Comparison of ENCODE assay signal across 27 cellular contexts in the genomic region with DNA sequence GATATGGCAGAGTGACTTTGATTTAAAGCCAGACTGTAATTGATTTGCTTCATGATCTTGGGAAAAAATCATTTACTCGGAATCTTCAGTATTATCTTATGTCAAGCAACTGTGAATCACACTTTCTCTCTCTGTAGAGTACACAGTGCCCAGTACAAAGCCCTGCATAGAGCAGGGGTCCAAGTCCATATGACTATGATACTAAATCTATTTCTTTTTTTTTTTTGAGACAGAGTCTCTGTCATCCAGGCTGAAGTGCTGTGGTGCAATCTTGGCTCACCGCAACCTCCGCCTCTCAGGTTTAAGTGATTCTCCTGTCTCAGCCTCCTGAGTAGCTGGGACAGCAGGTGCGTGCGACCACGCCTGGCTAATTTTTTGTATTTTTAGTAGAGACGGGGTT.
"Had no signal": no experiment of that assay in that cellular context is flagged by ENCODE, and none has a peak within 500 bp of the region (broad histone marks: within the 10 kb centered on the region; RNA-seq: fewer than 3 reads in every experiment).

No MANE protein-coding gene starts in this region.

- H3K9ac ChIP-seq: neural progenitor cell, parathyroid adenoma had no signal

- H3K27me3 ChIP-seq: neural progenitor cell, ovary, spleen, suprapubic skin, testis, tibial artery, transverse colon, upper lobe of left lung, vagina had no signal

- H3K27ac ChIP-seq: neural progenitor cell, ovary, parathyroid adenoma, psoas muscle, spleen, suprapubic skin, testis, tibial artery, transverse colon, upper lobe of left lung, vagina had no signal

- H3K4me3 ChIP-seq: neural progenitor cell, ovary, psoas muscle, skin epidermis, smooth muscle cell, spleen, suprapubic skin, testis, tibial artery, transverse colon, upper lobe of left lung, vagina had no signal

- H3K79me2 ChIP-seq: parathyroid adenoma had no signal

- H2AFZ ChIP-seq: neural progenitor cell, parathyroid adenoma had no signal

- H3K4me1 ChIP-seq: parathyroid adenoma, psoas muscle, testis, tibial artery, transverse colon had no signal

- DNase-seq: naive thymus-derived CD4-positive, alpha-beta T cell; natural killer cell; occipital lobe; ovary; posterior cingulate gyrus; psoas muscle; right cardiac atrium; spleen; stimulated activated CD4-positive, alpha-beta T cell treated with anti-CD3 and anti-CD28 coated beads, Interleukin-12 subunit alpha, Interleukin-12 subunit beta, amount 100 ng/mL, for 4 hours; stimulated activated CD4-positive, alpha-beta T cell treated with anti-CD3 and anti-CD28 coated beads, Interleukin-1b, Interleukin-23, amount 100 ng/mL, for 48 hours; stimulated activated CD4-positive, alpha-beta T cell treated with anti-CD3 and anti-CD28 coated beads, Interleukin-4, amount 100 ng/mL, for 1 hour; stimulated activated CD4-positive, alpha-beta T cell treated with anti-CD3 and anti-CD28 coated beads, Interleukin-4, amount 100 ng/mL, for 4 hours; stimulated activated CD8-positive, alpha-beta memory T cell treated with anti-CD3 and anti-CD28 coated beads, Interleukin-4, amount 100 ng/mL, for 48 hours; stimulated activated naive CD4-positive, alpha-beta T cell; stimulated activated naive CD8-positive, alpha-beta T cell treated with anti-CD3 and anti-CD28 coated beads, Interleukin-15, amount 100 ng/mL, for 72 hours; stimulated activated naive CD8-positive, alpha-beta T cell treated with anti-CD3 and anti-CD28 coated beads, Interleukin-15, Interleukin-2, amounts not matched to agents 100 U/mL and 50 U/mL, for 24 hours; substantia nigra; testis; tibial artery; transverse colon; upper lobe of left lung had no signal

- H3K9me3 ChIP-seq: ovary, psoas muscle, spleen, suprapubic skin, testis, tibial artery, transverse colon, upper lobe of left lung, vagina had no signal

- H3K36me3 ChIP-seq: neural progenitor cell, ovary, spleen, suprapubic skin, tibial artery, transverse colon, upper lobe of left lung, vagina had no signal

- H3K4me2 ChIP-seq: neural progenitor cell, smooth muscle cell had no signal
